In the genomic region with DNA sequence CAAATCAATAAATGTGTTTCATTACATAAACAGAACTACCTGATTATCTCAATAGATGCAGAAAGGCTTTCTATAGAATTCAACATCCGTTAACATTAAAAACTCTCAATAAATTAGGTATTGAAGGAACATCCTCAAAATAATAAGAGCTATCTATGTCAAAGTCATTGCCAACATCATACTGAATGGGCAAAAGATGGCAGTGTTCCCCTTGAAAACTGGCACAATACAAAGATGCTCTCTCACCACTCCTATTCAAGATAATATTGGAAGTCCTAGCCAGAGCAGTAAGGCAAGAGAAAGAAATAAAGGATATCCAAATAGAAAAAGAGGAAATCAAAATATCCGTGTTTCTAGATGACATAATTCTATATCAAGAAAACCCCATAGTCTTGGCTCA, we compare ENCODE assay signal across 19 cellular contexts.
A peak's percentile ranks its signal among the peaks of the same experiment; 100 is the strongest.
DNase-seq lines count a peak whose midpoint lies in the region; ATAC-seq, FAIRE-seq and TF ChIP-seq lines count a peak whose summit lies in the region.
"Had no signal": no experiment of that assay in that cellular context is flagged by ENCODE, and none has a peak within 500 bp of the region (broad histone marks: within the 10 kb centered on the region; RNA-seq: fewer than 3 reads in every experiment).

No MANE protein-coding gene starts in this region.

- H3K27ac ChIP-seq in HepG2 (ENCODE audit: extremely low read length, insufficient read depth, low read length) (no peak overlapping the region), right lobe of liver (no peak overlapping the region), PC-3 (ENCODE audit: low read length) (no peak overlapping the region), H1 (ENCODE audit: low read depth, low read length) (no peak overlapping the region)
- H3K27ac ChIP-seq: A549, C4-2B had no signal

- TF ChIP-seq RAD21 in HepG2 (CRISPR knock-in tag; IDR thresholded peaks at IDR 0.05): no peak
- TF ChIP-seq RAD21 in H1 (IDR thresholded peaks at IDR 0.05 in 1 of 2, conservative IDR thresholded peaks at IDR 0.05 in 1 of 2; ENCODE audit: low read depth in 2 of 2, low read length in 2 of 2): 0 out of 4 replicates have a peak, but pooled peaks have one; percentile 7 to 9

- no peak overlapping the region for H3K9ac ChIP-seq in HepG2 (ENCODE audit: insufficient read depth, low read depth, low read length)
- no peak overlapping the region for H3K9ac ChIP-seq in PC-3 (ENCODE audit: low read length)
- no peak overlapping the region for H3K9ac ChIP-seq in H1 (replicated peaks in 1 of 4; ENCODE audit: extremely low read depth in 1 of 4, low read depth in 3 of 4, low read length in 3 of 4)

- TF ChIP-seq EP300 in HepG2 (IDR thresholded peaks at IDR 0.05; ENCODE audit: low read depth in 2 of 2, low read length in 2 of 2): no peak
- TF ChIP-seq EP300 in HepG2 (CRISPR knock-in tag; IDR thresholded peaks at IDR 0.05; ENCODE audit: borderline replicate concordance): no peak
- no peak for TF ChIP-seq EP300 in H1 (IDR thresholded peaks at IDR 0.05; ENCODE audit: borderline replicate concordance in 1 of 2, low read depth in 2 of 2, low read length in 2 of 2)

- BruUV-seq in HepG2 (replicated peaks; lab: Mats Ljungman, UMichigan) (no TSS peak), PC-3 (replicated peaks; lab: Mats Ljungman, UMichigan) (no TSS peak)

- no peak overlapping the region for H3K14ac ChIP-seq in H1 (ENCODE audit: insufficient read length)

- H3K27me3 ChIP-seq in HepG2 (ENCODE audit: control insufficient read depth in 1 of 2, insufficient read depth in 2 of 2, low read length in 2 of 2) (no peaks in the 10 kb centered on the region), right lobe of liver (no peaks in the 10 kb centered on the region), PC-3 (ENCODE audit: low read length) (no peaks in the 10 kb centered on the region), H1 (replicated peaks in 1 of 4; ENCODE audit: control insufficient read depth in 3 of 4, extremely low read depth in 1 of 4, insufficient read depth in 3 of 4, low read length in 3 of 4) (no peaks in the 10 kb centered on the region)

- H2BK5ac ChIP-seq in H1 (ENCODE audit: low read depth, low read length): no peak overlapping the region

- no peak for TF ChIP-seq POLR2A in HepG2 (IDR thresholded peaks at IDR 0.05; ENCODE audit: insufficient read depth in 1 of 2, low read depth in 2 of 2, low read length in 2 of 2)
- no peak for TF ChIP-seq POLR2A in right lobe of liver (IDR thresholded peaks at IDR 0.05)
- no peak for TF ChIP-seq POLR2A in H1 (IDR thresholded peaks at IDR 0.05; ENCODE audit: control extremely low read depth in 1 of 2, low read depth in 2 of 2, low read length in 2 of 2)

- DNase-seq in HepG2 (ENCODE audit: low spot score) (no peak), right lobe of liver (no peak), PC-3 (peak; percentile 12), H1 (ENCODE audit: low read depth in 1 of 2, low spot score in 2 of 2) (no peak), NCI-H128 (lab: John Stamatoyannopoulos, UW; ENCODE audit: unreplicated experiment) (no peak), NCI-H1930 (lab: John Stamatoyannopoulos, UW) (no peak), NK-92 (lab: John Stamatoyannopoulos, UW; ENCODE audit: unreplicated experiment) (no peak)
- DNase-seq: COR-L47, NCI-H1417, NCI-H2029, NCI-H226, SIG-M5, SW 1271 had no signal

- H3K36me3 ChIP-seq in HepG2 (replicated peaks in 1 of 2; ENCODE audit: control insufficient read depth in 1 of 2, insufficient read depth in 2 of 2, low read length in 2 of 2) (no peaks in the 10 kb centered on the region), right lobe of liver (no peaks in the 10 kb centered on the region), PC-3 (ENCODE audit: low read depth, low read length) (no peaks in the 10 kb centered on the region), H1 (ENCODE audit: control insufficient read depth in 2 of 4, insufficient read depth in 4 of 4, low read length in 3 of 4) (no peaks in the 10 kb centered on the region)

- 3% methylated on average over 2 of the region's 2 CpGs for WGBS in HepG2 (ENCODE audit: low lambda C conversion rate)
- WGBS in right lobe of liver (ENCODE audit: insufficient coverage, low coverage, low lambda C conversion rate, missing lambda C conversion rate): 38% methylated on average over 2 of the region's 2 CpGs
- WGBS in H1 (ENCODE audit: extremely low coverage in 1 of 2, insufficient coverage in 1 of 2, insufficient read length in 1 of 2, insufficient replicate concordance in 2 of 2, low coverage in 1 of 2, low lambda C conversion rate in 2 of 2, missing lambda C conversion rate in 1 of 2), 2 experiments: 90% methylated on average over 2 of the region's 2 CpGs; no CpG with 5 or more reads in 1 of the 2 experiments

- no peaks in the 10 kb centered on the region for H3K9me2 ChIP-seq in PC-3 (replicated peaks; ENCODE audit: low read length)

- H3F3A ChIP-seq in PC-3 (ENCODE audit: low read length, unreplicated experiment): no peaks in the 10 kb centered on the region

- intact Hi-C loops in HepG2 (cut with micrococcal nuclease; ENCODE audit: unreplicated experiment): loop anchor here (5.0 kb wide), 1 partner anchor 173 kb away; no protein-coding TSS in a partner anchor
- intact Hi-C loops in right lobe of liver (cut with DNase I): no loop called here
- intact Hi-C loops in PC-3 (cut with micrococcal nuclease): loop anchor here (2.0 to 10.0 kb wide), 3 partner anchors 521 to 731 kb away; no protein-coding TSS in a partner anchor

- H3K79me2 ChIP-seq in HepG2 (ENCODE audit: insufficient read depth, low read length): no peaks in the 10 kb centered on the region
- H3K79me2 ChIP-seq in PC-3 (ENCODE audit: low read length): no peaks in the 10 kb centered on the region
- no peaks in the 10 kb centered on the region for H3K79me2 ChIP-seq in H1 (ENCODE audit: control insufficient read depth in 1 of 2, insufficient read depth in 2 of 2, low read length in 2 of 2)

- in situ Hi-C loops in HepG2 (cut with HindIII; ENCODE audit: extremely low pct_ligation_motif_present, low pct_unique_long_range_greater_than_20kb): no loop called here

- ATAC-seq in HepG2: no peak
- ATAC-seq in right lobe of liver: no peak
- peak; percentile 37; the same call in 1 of the 2 replicates for ATAC-seq in PC-3
- ATAC-seq in HG03196 (IDR thresholded peaks at IDR 0.05; ENCODE audit: unreplicated experiment): no peak
- ATAC-seq: A549 had no signal

- FAIRE-seq in HepG2 (lab: Jason Lieb, UNC) (no peak), H1 (lab: Jason Lieb, UNC) (peak; percentile 77)
- FAIRE-seq: G401.6, GM12891, RCC 7860 had no signal

- H3K23me2 ChIP-seq in H1 (ENCODE audit: low read depth, low read length): no peaks in the 10 kb centered on the region

- H3K23ac ChIP-seq in H1 (ENCODE audit: insufficient read length): no peak overlapping the region

- H2AFZ ChIP-seq in HepG2 (ENCODE audit: low read length): no peak overlapping the region
- H2AFZ ChIP-seq in PC-3 (ENCODE audit: low read length): no peak overlapping the region
- no peak overlapping the region for H2AFZ ChIP-seq in H1 (ENCODE audit: low read length)

- H3K4me1 ChIP-seq in HepG2 (ENCODE audit: insufficient read depth, low read length): no peaks in the 10 kb centered on the region
- H3K4me1 ChIP-seq in right lobe of liver: no peaks in the 10 kb centered on the region
- no peaks in the 10 kb centered on the region for H3K4me1 ChIP-seq in PC-3 (ENCODE audit: insufficient read depth, low read length)
- no peaks in the 10 kb centered on the region for H3K4me1 ChIP-seq in H1 (replicated peaks in 1 of 4; ENCODE audit: control insufficient read depth in 3 of 4, insufficient read depth in 4 of 4, low read length in 3 of 4)
- H3K4me1 ChIP-seq: A549 had no signal

- H3K79me1 ChIP-seq in H1 (ENCODE audit: low read depth, low read length): no peaks in the 10 kb centered on the region

- no peak overlapping the region for H3K56ac ChIP-seq in H1 (replicated peaks; ENCODE audit: insufficient read length, low read depth, low read length)

- H3K18ac ChIP-seq in H1 (ENCODE audit: extremely low read depth, low read length): no peak overlapping the region

- CTCF ChIA-PET in HepG2 (lab: Yijun Ruan, JAX; ENCODE audit: low intra/inter-chr PET ratio, low total read pairs): no interaction called here
- CTCF ChIA-PET in PC-3 (lab: Charles Lee): no interaction called here
- CTCF ChIA-PET in H1 (lab: Charles Lee; ENCODE audit: partially characterized antibody): no interaction called here

- no peak overlapping the region for H3K4ac ChIP-seq in H1 (replicated peaks; ENCODE audit: insufficient read length, low read depth, low read length)

- no peak overlapping the region for H4K5ac ChIP-seq in H1 (ENCODE audit: insufficient read length, low read depth, low read length)

- H4K91ac ChIP-seq in H1 (replicated peaks; ENCODE audit: insufficient read length, low read length): no peak overlapping the region

- H3K9me3 ChIP-seq in HepG2 (ENCODE audit: low read length) (no peaks in the 10 kb centered on the region), right lobe of liver (peaks cover 0 to 5% (median 0%) of the 10 kb centered on the region in 4 donors), PC-3 (ENCODE audit: low read length) (no peaks in the 10 kb centered on the region), H1 (ENCODE audit: insufficient read depth in 2 of 2, low read depth in 1 of 2, low read length in 1 of 2) (no peaks in the 10 kb centered on the region)
- H3K9me3 ChIP-seq: A549 had no signal

- POLR2A ChIA-PET in HepG2 (lab: Yijun Ruan, JAX): no interaction called here
- POLR2A ChIA-PET in PC-3 (lab: Charles Lee; ENCODE audit: unreplicated experiment): no interaction called here
- POLR2A ChIA-PET in H1 (lab: Charles Lee; ENCODE audit: partially characterized antibody): no interaction called here

- H2BK15ac ChIP-seq in H1 (ENCODE audit: low read length): no peak overlapping the region

- H3K4me3 ChIP-seq in HepG2 (replicated peaks in 1 of 3; ENCODE audit: insufficient read depth in 1 of 3, low read depth in 2 of 3, low read length in 3 of 3): no peak overlapping the region
- H3K4me3 ChIP-seq in right lobe of liver: no peak overlapping the region
- H3K4me3 ChIP-seq in PC-3 (ENCODE audit: low read length): no peak overlapping the region
- H3K4me3 ChIP-seq in H1 (ENCODE audit: extremely low read depth in 1 of 4, insufficient read depth in 2 of 4, low read depth in 3 of 4, low read length in 4 of 4): no peak overlapping the region
- H3K4me3 ChIP-seq: A549 had no signal

- H2AK5ac ChIP-seq in H1 (ENCODE audit: low read depth, low read length): no peak overlapping the region

- no peak overlapping the region for H2BK20ac ChIP-seq in H1 (ENCODE audit: low read length)

- no peak overlapping the region for H4K8ac ChIP-seq in H1 (ENCODE audit: extremely low read depth, insufficient read depth, low read length)

- no peak overlapping the region for H2BK120ac ChIP-seq in H1 (replicated peaks; ENCODE audit: low read depth, low read length)

- TF ChIP-seq CTCF in HepG2 (CRISPR knock-in tag; IDR thresholded peaks at IDR 0.05) (no peak), right lobe of liver (IDR thresholded peaks at IDR 0.05) (peak in 1 of 4 donors; percentile 20), PC-3 (conservative IDR thresholded peaks at IDR 0.05; ENCODE audit: low read depth, low read length) (peak; percentile 35; the same call in 1 of the 2 replicates), H1 (IDR thresholded peaks at IDR 0.05; ENCODE audit: control extremely low read depth in 1 of 3, insufficient read depth in 1 of 3, low read depth in 1 of 3, low read length in 3 of 3) (no peak)

- H2BK12ac ChIP-seq in H1 (ENCODE audit: low read depth, low read length): no peak overlapping the region

- H4K20me1 ChIP-seq in HepG2 (ENCODE audit: insufficient read depth, low read length): no peaks in the 10 kb centered on the region
- no peaks in the 10 kb centered on the region for H4K20me1 ChIP-seq in PC-3 (ENCODE audit: low read length)
- no peaks in the 10 kb centered on the region for H4K20me1 ChIP-seq in H1 (replicated peaks in 1 of 2; ENCODE audit: control insufficient read depth in 1 of 2, insufficient read depth in 2 of 2, low read length in 2 of 2)

- H3K4me2 ChIP-seq in HepG2 (ENCODE audit: low read depth, low read length) (no peak overlapping the region), PC-3 (ENCODE audit: low read length) (no peak overlapping the region), H1 (ENCODE audit: insufficient read depth in 1 of 2, low read depth in 2 of 2, low read length in 2 of 2) (no peak overlapping the region)
- H3K4me2 ChIP-seq: A549 had no signal

Comparison
In these comparisons a context has a peak if more than half of its experiments do, and no peak if none do; other contexts are left out.
1. intact Hi-C loops: an anchor here in HepG2 (5.0 kb wide) and PC-3 (2.0 to 10.0 kb wide); none called in right lobe of liver.
2. Of the 41 proteins assayed by ChIP-seq in both HepG2 and H1: peak only in HepG2: none; only in H1: RAD21; in both: none; in neither: 40.